27 cellular contexts compared by ENCODE assay signal in the genomic region with DNA sequence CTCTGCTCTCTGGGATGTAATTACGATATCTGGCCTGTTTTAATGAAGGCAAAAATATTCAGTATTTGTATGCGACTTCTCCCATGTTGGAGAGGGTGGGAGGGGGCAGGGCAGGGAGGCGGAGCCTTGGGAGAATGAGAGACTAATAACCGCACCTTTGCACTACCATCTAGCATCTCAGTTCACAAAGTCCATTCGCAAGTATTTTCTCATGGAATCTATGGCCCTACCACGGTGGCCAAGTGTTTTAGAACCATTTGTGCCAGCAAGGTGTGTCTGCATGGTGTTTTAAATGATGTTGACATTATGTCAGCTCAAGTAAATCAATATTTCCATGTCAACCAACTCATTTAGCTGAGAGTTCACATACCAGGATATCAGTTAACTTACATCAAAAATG. TPM values are rescaled to one million over a fixed set of nuclear protein-coding genes. Genes with fewer than 3 reads are reported as not detected.
"Had no signal": no experiment of that assay in that cellular context is flagged by ENCODE, and none has a peak within 500 bp of the region (broad histone marks: within the 10 kb centered on the region; RNA-seq: fewer than 3 reads in every experiment).

No MANE protein-coding gene starts in this region.

- FAIRE-seq: bronchial epithelial cell had no signal

- H3K36me3 ChIP-seq: MG63 had no signal

- H3K9me3 Mint-ChIP-seq: activated naive CD4-positive, alpha-beta T cell treated with anti-CD3 and anti-CD28 coated beads, Interleukin-2, amount 50 U/mL, for 24 hours had no signal

- H3K4me3 Mint-ChIP-seq: activated CD4-positive, alpha-beta T cell treated with anti-CD3 and anti-CD28 coated beads, Interleukin-2, amount 10 ng/mL, durations not matched to agents 24 days and 14 days; activated CD8-positive, alpha-beta memory T cell treated with anti-CD3 and anti-CD28 coated beads, Interleukin-2, amount 10 ng/mL, durations not matched to agents 7 days and 5 days; activated naive CD4-positive, alpha-beta T cell treated with anti-CD3 and anti-CD28 coated beads, Interleukin-2, amount 50 U/mL, for 24 hours; activated T-cell treated with anti-CD3 and anti-CD28 coated beads, Interleukin-2, amount 50 U/mL, for 24 hours; activated T-helper 1 cell treated with anti-CD3 and anti-CD28 coated beads, Interleukin-12 subunit alpha, Interleukin-12 subunit beta, Interleukin-2, Interleukin-4 antibody, amounts not matched to agents 30 ng/mL and 10 ng/mL and 1 ng/mL, durations not matched to agents 14 hours and 24 hours and 36 hours; T-helper 17 cell; WTC11 had no signal

- H3K27ac Mint-ChIP-seq: activated CD4-positive, alpha-beta T cell treated with anti-CD3 and anti-CD28 coated beads, Interleukin-2, amount 10 ng/mL, durations not matched to agents 24 days and 14 days; activated CD8-positive, alpha-beta memory T cell treated with anti-CD3 and anti-CD28 coated beads, Interleukin-2, amount 10 ng/mL, durations not matched to agents 7 days and 5 days; activated naive CD4-positive, alpha-beta T cell treated with anti-CD3 and anti-CD28 coated beads, Interleukin-2, amount 50 U/mL, for 24 hours; activated T-cell treated with anti-CD3 and anti-CD28 coated beads, Interleukin-2, amount 50 U/mL, for 24 hours; activated T-helper 1 cell treated with anti-CD3 and anti-CD28 coated beads, Interleukin-12 subunit alpha, Interleukin-12 subunit beta, Interleukin-2, Interleukin-4 antibody, amounts not matched to agents 30 ng/mL and 10 ng/mL and 1 ng/mL, durations not matched to agents 14 hours and 24 hours and 36 hours; T-helper 17 cell; WTC11 had no signal

- H3K4me3 ChIP-seq: MG63 had no signal

- DNase-seq: activated CD4-positive, alpha-beta T cell treated with anti-CD3 and anti-CD28 coated beads for 1 hour; activated CD4-positive, alpha-beta T cell treated with anti-CD3 and anti-CD28 coated beads, Interleukin-2, amount 10 ng/mL, durations not matched to agents 24 days and 14 days; activated CD4-positive, alpha-beta T cell treated with anti-CD3 and anti-CD28 coated beads, Interleukin-2, amount 50 U/mL, for 48 hours; activated CD8-positive, alpha-beta memory T cell treated with anti-CD3 and anti-CD28 coated beads, Interleukin-2, amount 10 ng/mL, durations not matched to agents 7 days and 5 days; activated effector memory CD4-positive, alpha-beta T cell treated with Interleukin-2 at 50 U/mL for 16 hours; activated naive CD4-positive, alpha-beta T cell; activated T-cell treated with anti-CD3 and anti-CD28 coated beads, Interleukin-2, amount 50 U/mL, for 24 hours; aorta; central memory CD4-positive, alpha-beta T cell; MG63; MV-4-11; NCI-H1092 treated with DMSO at 0.1 percent for 48 hours; NCI-H1417 treated with DMSO at 0.1 percent for 48 hours; NCI-H187; NCI-H2081; NCI-H2171 treated with DMSO at 0.1 percent for 48 hours; NCI-H226; PC-3; SIG-M5; T-helper 17 cell; T-helper 9 cell had no signal

- H3K36me3 Mint-ChIP-seq: activated naive CD4-positive, alpha-beta T cell treated with anti-CD3 and anti-CD28 coated beads, Interleukin-2, amount 50 U/mL, for 24 hours had no signal

- H3K4me1 Mint-ChIP-seq: activated CD4-positive, alpha-beta T cell treated with anti-CD3 and anti-CD28 coated beads, Interleukin-2, amount 10 ng/mL, durations not matched to agents 24 days and 14 days; activated CD8-positive, alpha-beta memory T cell treated with anti-CD3 and anti-CD28 coated beads, Interleukin-2, amount 10 ng/mL, durations not matched to agents 7 days and 5 days; activated naive CD4-positive, alpha-beta T cell treated with anti-CD3 and anti-CD28 coated beads, Interleukin-2, amount 50 U/mL, for 24 hours had no signal

- ATAC-seq: activated CD8-positive, alpha-beta memory T cell treated with anti-CD3 and anti-CD28 coated beads, Interleukin-2, amount 10 ng/mL, durations not matched to agents 7 days and 5 days; PC-3; T-helper 17 cell; WTC11 had no signal

RNA-seq across cellular contexts. Expression of gene BLACAT1, which starts 14.3 kb away (rescaled TPM):
- total RNA-seq: chondrocyte, NCI-H460 had no signal
- polyA plus RNA-seq: aorta had no signal

RNA-seq across cellular contexts. Expression of gene LEMD1, which starts 48.3 kb away (rescaled TPM):
- total RNA-seq: activated T-helper 1 cell treated with anti-CD3 and anti-CD28 coated beads, Interleukin-12 subunit alpha, Interleukin-12 subunit beta, Interleukin-2, Interleukin-4 antibody, amounts not matched to agents 30 ng/mL and 10 ng/mL and 1 ng/mL, durations not matched to agents 14 hours and 24 hours and 36 hours; aorta; chondrocyte; NCI-H460; PC-3; T-helper 17 cell had no signal
- polyA plus RNA-seq: aorta had no signal
